Comparison of ENCODE assay signal across 1 cellular context in genomic region chrX:72713599-72714444, GRCh38.
TF ChIP-seq lines count a peak whose summit lies in the region.

PHKA1 (minus strand) TSS chrX:72714306; CDS start chrX:72713880, 426 bp downstream.

TF ChIP-seq in HepG2, 621 proteins besides CTCF, POLR2A, EP300 and RAD21 (continues in another document):
- peak; percentile 81 for TF ChIP-seq PRDM15 (CRISPR knock-in tag; IDR thresholded peaks at IDR 0.05)
- TF ChIP-seq ASH2L (IDR thresholded peaks at IDR 0.05; ENCODE audit: insufficient read length, low read depth, low read length) = peak; percentile 49
- peak; percentile 67; the same call in 1 of the 2 replicates for TF ChIP-seq THRA (CRISPR knock-in tag; IDR thresholded peaks at IDR 0.05; ENCODE audit: borderline replicate concordance)
- peak; percentile 79 for TF ChIP-seq ZNF687 (CRISPR knock-in tag; IDR thresholded peaks at IDR 0.05)
- peak; percentile 76 for TF ChIP-seq ZNF646 (CRISPR knock-in tag; IDR thresholded peaks at IDR 0.05)
- peak; percentile 23; the same call in 1 of the 2 replicates for TF ChIP-seq ZNF317 (CRISPR knock-in tag; IDR thresholded peaks at IDR 0.05)
- peak; percentile 41; the same call in 1 of the 2 replicates for TF ChIP-seq PHF8 (CRISPR knock-in tag; IDR thresholded peaks at IDR 0.05)
- peak; percentile 35; the same call in 1 of the 2 replicates for TF ChIP-seq ZFP91 (CRISPR knock-in tag; IDR thresholded peaks at IDR 0.05; ENCODE audit: borderline replicate concordance)
- TF ChIP-seq SP5 (CRISPR knock-in tag; IDR thresholded peaks at IDR 0.05; ENCODE audit: borderline replicate concordance, low read depth) = 0 out of 2 replicates have a peak, but pooled peaks have one; percentile 19
- peak in 1 of 2 experiments; percentile 70; a peak in 2 of 4 replicates for TF ChIP-seq HMGXB4 (CRISPR knock-in tag; IDR thresholded peaks at IDR 0.05; ENCODE audit: borderline replicate concordance in 1 of 2, low read depth in 1 of 2)
- TF ChIP-seq YY1 (IDR thresholded peaks at IDR 0.05; ENCODE audit: insufficient read depth, insufficient replicate concordance, low read depth, low read length) = peak; percentile 29
- TF ChIP-seq RBFOX2 (IDR thresholded peaks at IDR 0.05; ENCODE audit: low read depth, low read length) = peak; percentile 74
- TF ChIP-seq SALL1 (CRISPR knock-in tag; IDR thresholded peaks at IDR 0.05) = 0 out of 2 replicates have a peak, but pooled peaks have one; percentile 21
- TF ChIP-seq ZNF761 (CRISPR knock-in tag; conservative IDR thresholded peaks at IDR 0.05) = 0 out of 2 replicates have a peak, but pooled peaks have one; percentile 43
- peak; percentile 70 for TF ChIP-seq RXRA (CRISPR knock-in tag; IDR thresholded peaks at IDR 0.05)
- TF ChIP-seq MYC (CRISPR knock-in tag; IDR thresholded peaks at IDR 0.05; ENCODE audit: borderline replicate concordance) = peak; percentile 49; the same call in 1 of the 2 replicates
- peak; percentile 90 for TF ChIP-seq ZFY (CRISPR knock-in tag; IDR thresholded peaks at IDR 0.05)
- 0 out of 2 replicates have a peak, but pooled peaks have one; percentile 17 for TF ChIP-seq ZNF768 (CRISPR knock-in tag; IDR thresholded peaks at IDR 0.05)
- peak; percentile 29; the same call in 1 of the 2 replicates for TF ChIP-seq ARID4A (CRISPR knock-in tag; IDR thresholded peaks at IDR 0.05; ENCODE audit: borderline replicate concordance)
- TF ChIP-seq ZFX (CRISPR knock-in tag; IDR thresholded peaks at IDR 0.05; ENCODE audit: low read depth) = peak; percentile 87
- peak; percentile 88 for TF ChIP-seq HNRNPLL (IDR thresholded peaks at IDR 0.05; ENCODE audit: low read depth, low read length, poor library complexity, severe bottlenecking)
- TF ChIP-seq ZNF777 (CRISPR knock-in tag; IDR thresholded peaks at IDR 0.05) = peak; percentile 60
- peak; percentile 12; the same call in 1 of the 2 replicates for TF ChIP-seq RXRB (CRISPR knock-in tag; IDR thresholded peaks at IDR 0.05; ENCODE audit: borderline replicate concordance)
